Comparison of ENCODE assay signal across 12 cellular contexts in genomic region chr11:67646535-67647336, GRCh38. TPM values are rescaled to one million over a fixed set of nuclear protein-coding genes. Genes with fewer than 3 reads are reported as not detected.
DNase-seq lines count a peak whose midpoint lies in the region; ATAC-seq, FAIRE-seq and TF ChIP-seq lines count a peak whose summit lies in the region.
"Had no signal": no experiment of that assay in that cellular context is flagged by ENCODE, and none has a peak within 500 bp of the region (broad histone marks: within the 10 kb centered on the region; RNA-seq: fewer than 3 reads in every experiment).

No MANE protein-coding gene starts in this region.

- ATAC-seq in A549: no peak
- ATAC-seq: HCT116 had no signal

- H3K27me3 ChIP-seq in effector memory CD4-positive, alpha-beta T cell (replicated peaks; ENCODE audit: control insufficient read depth, insufficient read depth, low read length, poor library complexity, severe bottlenecking): no peaks in the 10 kb centered on the region
- peaks cover 0 to 56% (median 4%) of the 10 kb centered on the region in 4 donors for H3K27me3 ChIP-seq in esophagus muscularis mucosa

- no peak overlapping the region for H3K4me2 ChIP-seq in A549

- FAIRE-seq in A549 (lab: Jason Lieb, UNC): no peak
- FAIRE-seq in urothelium cell line (lab: Jason Lieb, UNC): no peak

- no peak for TF ChIP-seq POLR2A in A549 (IDR thresholded peaks at IDR 0.05; ENCODE audit: low read length)
- TF ChIP-seq POLR2A in GM18951 (IDR thresholded peaks at IDR 0.05; ENCODE audit: extremely low read depth, insufficient read depth, insufficient read length): peak; percentile 41
- peak; percentile 67 for TF ChIP-seq POLR2A in Raji (IDR thresholded peaks at IDR 0.05; ENCODE audit: insufficient read depth, low read depth, low read length)
- TF ChIP-seq POLR2A in esophagus muscularis mucosa (IDR thresholded peaks at IDR 0.05; ENCODE audit: low read depth): no peak

- TF ChIP-seq RAD21 in A549 (conservative IDR thresholded peaks at IDR 0.05 in 1 of 2, IDR thresholded peaks at IDR 0.05 in 1 of 2): no peak

- in situ Hi-C loops in GM18951 (cut with MboI; ENCODE audit: low sequenced_read_pairs, unreplicated experiment): no loop called here

- CTCF ChIA-PET in A549 (lab: Yijun Ruan, JAX): interaction anchor here (1.5 to 12.7 kb wide), 4 partner anchors 9 to 17 kb away, joined by 4 to 169 read pairs (median 40); partner anchors contain the start of gene NUDT8

- POLR2A ChIA-PET in A549 (lab: Yijun Ruan, JAX): no interaction called here

- TF ChIP-seq EP300 in A549 (IDR thresholded peaks at IDR 0.05) (no peak), esophagus muscularis mucosa (IDR thresholded peaks at IDR 0.05) (no peak)

- WGBS in A549 (ENCODE audit: missing lambda C conversion rate): 84% methylated on average over 23 of the region's 24 CpGs
- 85% methylated on average over 17 of the region's 24 CpGs for WGBS in esophagus muscularis mucosa

- no peak overlapping the region for H3K27ac ChIP-seq in A549
- no peak overlapping the region for H3K27ac ChIP-seq in effector memory CD4-positive, alpha-beta T cell (ENCODE audit: insufficient read depth, low read length, poor library complexity, severe bottlenecking)
- no peak overlapping the region for H3K27ac ChIP-seq in esophagus muscularis mucosa (replicated peaks in 1 of 4)
- H3K27ac ChIP-seq: VCaP had no signal

- intact Hi-C loops in esophagus muscularis mucosa (cut with DNase I): no loop called here

- DNase-seq in A549 (ENCODE audit: low read depth in 1 of 2, low spot score in 1 of 2) (no peak), anterior cingulate cortex (lab: John Stamatoyannopoulos, UW) (no peak), esophagus muscularis mucosa (ENCODE audit: extremely low spot score) (no peak), urothelium cell line (ENCODE audit: low spot score) (no peak)
- peak in 2 of 3 donors; percentile 16 to 19 for DNase-seq in effector memory CD4-positive, alpha-beta T cell
- no peak for DNase-seq in central memory CD4-positive, alpha-beta T cell
- DNase-seq: NCI-H1105 had no signal

- TF ChIP-seq CTCF in A549 (IDR thresholded peaks at IDR 0.05): no peak
- no peak for TF ChIP-seq CTCF in esophagus muscularis mucosa (IDR thresholded peaks at IDR 0.05)

- H3K4me3 ChIP-seq in A549 (no peak overlapping the region), esophagus muscularis mucosa (no peak overlapping the region)
- no peak overlapping the region for H3K4me3 ChIP-seq in effector memory CD4-positive, alpha-beta T cell (ENCODE audit: insufficient read depth, low read depth, low read length, poor library complexity, severe bottlenecking)

- no peaks in the 10 kb centered on the region for H3K36me3 ChIP-seq in effector memory CD4-positive, alpha-beta T cell (ENCODE audit: control insufficient read depth, insufficient read depth, low read length)
- H3K36me3 ChIP-seq in esophagus muscularis mucosa: no peaks in the 10 kb centered on the region

- H3K4me1 ChIP-seq in A549: peaks cover 5% of the 10 kb centered on the region; the same call in 2 of the 3 replicates
- H3K4me1 ChIP-seq in effector memory CD4-positive, alpha-beta T cell (ENCODE audit: control insufficient read depth, insufficient read depth, low read length, poor library complexity, severe bottlenecking): peaks cover 16% of the 10 kb centered on the region
- no peaks in the 10 kb centered on the region for H3K4me1 ChIP-seq in esophagus muscularis mucosa

- H3K9me3 ChIP-seq in A549 (peaks cover 8% of the 10 kb centered on the region; the same call in 2 of the 3 replicates), esophagus muscularis mucosa (no peaks in the 10 kb centered on the region)
- H3K9me3 ChIP-seq in effector memory CD4-positive, alpha-beta T cell (ENCODE audit: control insufficient read depth, low read length): no peaks in the 10 kb centered on the region

TF ChIP-seq in A549, 52 proteins besides CTCF, POLR2A, EP300 and RAD21:
- TF ChIP-seq CHD2 (IDR thresholded peaks at IDR 0.05; ENCODE audit: low read length, partially characterized antibody) (no peak), ZFP36 (IDR thresholded peaks at IDR 0.05; ENCODE audit: borderline replicate concordance, partially characterized antibody) (peak; percentile 82), MAZ (IDR thresholded peaks at IDR 0.05; ENCODE audit: borderline replicate concordance, low read depth, low read length) (no peak)

RNA-seq across cellular contexts. Expression of gene ACY3, which starts 3.8 kb away (rescaled TPM):
- polyA plus RNA-seq in A549 (2011; rRNA removed) (1.4 and 1.8 TPM in 2 replicates), A549 (2017; fragmentation: RNase III; extraction: RNeasy Plus Mini Kit Qiagen cat#74134 plus additional on column Dnase treatment) (0.62 to 1.1 TPM (median 1.0 TPM) in 3 replicates)
- polyA plus RNA-seq in A549 (2012; cell fraction: cytosol; rRNA removed): 1.5 and 2.3 TPM in 2 replicates
- polyA plus RNA-seq in A549 (2012; cell fraction: nucleus; rRNA removed): 3.0 and 3.6 TPM in 2 replicates
- polyA minus RNA-seq in A549 (2011; rRNA and poly(A)+ RNA removed): 1.2 TPM in 2 replicates
- total RNA-seq in esophagus muscularis mucosa: not detected

RNA-seq across cellular contexts. Expression of gene TBX10, which starts 7.2 kb away (rescaled TPM):
- polyA plus RNA-seq in A549 (2011; rRNA removed) (not detected in 2 replicates), A549 (2017; fragmentation: RNase III; extraction: RNeasy Plus Mini Kit Qiagen cat#74134 plus additional on column Dnase treatment) (not detected in 3 replicates)
- polyA plus RNA-seq in A549 (2012; cell fraction: cytosol; rRNA removed): not detected in 2 replicates
- not detected in 2 replicates for polyA plus RNA-seq in A549 (2012; cell fraction: nucleus; rRNA removed)
- polyA minus RNA-seq in A549 (2011; rRNA and poly(A)+ RNA removed): not detected in 2 replicates
- total RNA-seq in esophagus muscularis mucosa: not detected
- total RNA-seq: lower leg skin had no signal

RNA-seq across cellular contexts. Expression of gene NUDT8, which starts 17.0 kb away (rescaled TPM):
- polyA plus RNA-seq in A549 (2011; rRNA removed): 1.8 and 2.6 TPM in 2 replicates
- 10.3 and 13.0 TPM in 2 replicates for polyA plus RNA-seq in A549 (2012; cell fraction: cytosol; rRNA removed)
- polyA plus RNA-seq in A549 (2012; cell fraction: nucleus; rRNA removed): 24.4 and 25.6 TPM in 2 replicates
- polyA plus RNA-seq in A549 (2017; fragmentation: RNase III; extraction: RNeasy Plus Mini Kit Qiagen cat#74134 plus additional on column Dnase treatment): 5.4 to 7.8 TPM (median 5.6 TPM) in 3 replicates
- polyA minus RNA-seq in A549 (2011; rRNA and poly(A)+ RNA removed): 1.0 and 3.1 TPM in 2 replicates
- total RNA-seq in esophagus muscularis mucosa: 1 to 10 TPM; 1.9 to 4.8 (median 3.5) TPM

RNA-seq across cellular contexts. Expression of gene ALDH3B2, which starts 27.7 kb away (rescaled TPM):
- polyA plus RNA-seq in A549 (2011; rRNA removed) (not detected in 2 replicates), A549 (2017; fragmentation: RNase III; extraction: RNeasy Plus Mini Kit Qiagen cat#74134 plus additional on column Dnase treatment) (not detected in 3 replicates)
- 0.01 TPM in 1 of 2 replicates, not detected in the other for polyA plus RNA-seq in A549 (2012; cell fraction: cytosol; rRNA removed)
- polyA plus RNA-seq in A549 (2012; cell fraction: nucleus; rRNA removed): not detected in 2 replicates
- not detected in 2 replicates for polyA minus RNA-seq in A549 (2011; rRNA and poly(A)+ RNA removed)
- total RNA-seq in esophagus muscularis mucosa: not detected

RNA-seq across cellular contexts. Expression of gene NDUFV1, which starts 40.0 kb away (rescaled TPM):
- 78.8 and 95.1 TPM in 2 replicates for polyA plus RNA-seq in A549 (2011; rRNA removed)
- 221 and 240 TPM in 2 replicates for polyA plus RNA-seq in A549 (2012; cell fraction: cytosol; rRNA removed)
- polyA plus RNA-seq in A549 (2012; cell fraction: nucleus; rRNA removed): 604 and 688 TPM in 2 replicates
- polyA plus RNA-seq in A549 (2017; fragmentation: RNase III; extraction: RNeasy Plus Mini Kit Qiagen cat#74134 plus additional on column Dnase treatment): 163 to 176 TPM (median 164 TPM) in 3 replicates
- 65.6 and 104 TPM in 2 replicates for polyA minus RNA-seq in A549 (2011; rRNA and poly(A)+ RNA removed)
- 100 to 1,000 TPM; 196 to 252 (median 212) TPM for total RNA-seq in esophagus muscularis mucosa

Comparison
In these comparisons a context has a peak if more than half of its experiments do, and no peak if none do; other contexts are left out.
1. DNase-seq: peak in effector memory CD4-positive, alpha-beta T cell (2 of 3); none in A549 (0 of 2), anterior cingulate cortex (0 of 58), esophagus muscularis mucosa (single experiment), central memory CD4-positive, alpha-beta T cell (single experiment) and urothelium cell line (single experiment).
2. POLR2A ChIP-seq: peak in GM18951 (single experiment) and Raji (single experiment); none in A549 (single experiment) and esophagus muscularis mucosa (single experiment).